ENCODE assay signal across 11 cellular contexts in the genomic region with DNA sequence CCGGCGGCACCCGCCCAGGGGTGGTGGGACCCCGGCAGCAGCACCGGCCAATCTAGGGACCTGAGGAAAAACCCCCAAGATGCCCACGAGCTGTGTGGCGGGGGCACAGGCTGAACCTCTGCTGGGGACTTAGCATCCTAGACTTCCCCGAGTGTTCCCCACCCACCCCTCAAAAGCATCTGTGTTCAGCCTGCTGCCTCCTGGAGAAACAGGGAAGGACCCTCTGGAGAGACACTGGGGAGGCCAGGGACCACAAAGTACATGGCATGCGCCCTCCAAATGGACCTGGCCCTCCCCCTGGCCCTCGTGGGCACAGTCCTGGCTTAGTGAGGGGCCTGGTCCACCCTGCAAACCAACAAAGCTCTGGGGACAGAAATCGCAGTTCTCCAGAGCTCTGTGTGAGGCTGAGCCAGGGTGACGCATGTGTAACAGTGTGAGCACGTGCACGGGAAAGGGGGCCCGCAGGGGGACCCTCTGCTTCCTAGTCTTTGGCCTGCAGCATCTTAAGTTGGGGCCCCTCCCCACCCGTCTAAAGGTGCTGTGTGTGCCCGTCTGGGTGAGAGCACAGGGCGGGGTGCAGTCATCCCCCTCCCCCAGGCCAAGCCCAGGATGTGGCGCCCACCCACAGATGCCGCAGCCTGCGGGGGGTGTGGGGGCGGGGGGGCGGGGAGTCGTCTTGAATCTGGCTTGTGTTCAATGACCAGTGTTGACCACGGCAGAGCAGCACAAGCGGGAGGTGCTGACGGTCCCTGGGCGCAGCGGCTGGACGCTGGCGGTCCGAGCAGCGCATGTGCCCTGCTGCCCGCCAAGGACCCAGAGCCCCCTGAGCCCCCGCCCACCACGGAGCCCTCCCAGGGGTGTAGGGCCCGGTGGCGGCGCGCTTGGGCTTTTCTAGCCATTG. TPM values are rescaled to one million over a fixed set of nuclear protein-coding genes. Genes with fewer than 3 reads are reported as not detected.
A peak's percentile ranks its signal among the peaks of the same experiment; 100 is the strongest.
DNase-seq lines count a peak whose midpoint lies in the region; FAIRE-seq lines count a peak whose summit lies in the region.
"Had no signal": no experiment of that assay in that cellular context is flagged by ENCODE, and none has a peak within 500 bp of the region (broad histone marks: within the 10 kb centered on the region; RNA-seq: fewer than 3 reads in every experiment).

No MANE protein-coding gene starts in this region.

- DNase-seq in stimulated activated CD4-positive, alpha-beta T cell treated with anti-CD3 and anti-CD28 coated beads, Interleukin-4, amount 100 ng/mL, for 1 hour, result peak; percentile 7
- no peak for DNase-seq in stimulated activated CD4-positive, alpha-beta T cell treated with anti-CD3 and anti-CD28 coated beads, Interleukin-4, amount 100 ng/mL, for 24 hours
- DNase-seq in activated CD8-positive, alpha-beta memory T cell treated with anti-CD3 and anti-CD28 coated beads, Interleukin-2, amount 50 U/mL, for 4 hours, result peak; percentile 36
- peak; percentile 31 for DNase-seq in iPS-NIHi7 (ENCODE audit: extremely low spot score)
- DNase-seq in urothelium cell line (ENCODE audit: low spot score), result peak; percentile 35
- DNase-seq in mucosa of gallbladder (ENCODE audit: low spot score), result no peak
- DNase-seq in EL, result no peak
- no peak for DNase-seq in activated naive CD4-positive, alpha-beta T cell (lab: John Stamatoyannopoulos, UW)

- FAIRE-seq in urothelium cell line (lab: Jason Lieb, UNC), result no peak
- FAIRE-seq: GM12892 had no signal

RNA-seq across cellular contexts. Expression of a gene that starts 0.7 kb away (rescaled TPM):
- total RNA-seq in mucosa of gallbladder, result 0.12 TPM
- total RNA-seq: CD8-positive, alpha-beta memory T cell; renal cortical epithelial cell had no signal

RNA-seq across cellular contexts. Expression of a gene that starts 2.0 kb away (rescaled TPM):
- total RNA-seq in mucosa of gallbladder, result not detected
- total RNA-seq: CD8-positive, alpha-beta memory T cell; renal cortical epithelial cell had no signal

RNA-seq across cellular contexts. Expression of a gene that starts 38.2 kb away (rescaled TPM):
- total RNA-seq in mucosa of gallbladder, result not detected
- total RNA-seq: CD8-positive, alpha-beta memory T cell; renal cortical epithelial cell had no signal

Comparison
In these comparisons a context has a peak if more than half of its experiments do, and no peak if none do; other contexts are left out.
1. DNase-seq: peak in stimulated activated CD4-positive, alpha-beta T cell treated with anti-CD3 and anti-CD28 coated beads, Interleukin-4, amount 100 ng/mL, for 1 hour (single experiment), activated CD8-positive, alpha-beta memory T cell treated with anti-CD3 and anti-CD28 coated beads, Interleukin-2, amount 50 U/mL, for 4 hours (single experiment), iPS-NIHi7 (single experiment) and urothelium cell line (single experiment); none in stimulated activated CD4-positive, alpha-beta T cell treated with anti-CD3 and anti-CD28 coated beads, Interleukin-4, amount 100 ng/mL, for 24 hours (single experiment), mucosa of gallbladder (single experiment), EL (single experiment) and activated naive CD4-positive, alpha-beta T cell (0 of 4).